Comparison of ENCODE assay signal across 8 cellular contexts in genomic region chr5:172770675-172771438, GRCh38. TPM values are rescaled to one million over a fixed set of nuclear protein-coding genes. Genes with fewer than 3 reads are reported as not detected.
DNase-seq lines count a peak whose midpoint lies in the region; TF ChIP-seq lines count a peak whose summit lies in the region.

A gene with protein sequence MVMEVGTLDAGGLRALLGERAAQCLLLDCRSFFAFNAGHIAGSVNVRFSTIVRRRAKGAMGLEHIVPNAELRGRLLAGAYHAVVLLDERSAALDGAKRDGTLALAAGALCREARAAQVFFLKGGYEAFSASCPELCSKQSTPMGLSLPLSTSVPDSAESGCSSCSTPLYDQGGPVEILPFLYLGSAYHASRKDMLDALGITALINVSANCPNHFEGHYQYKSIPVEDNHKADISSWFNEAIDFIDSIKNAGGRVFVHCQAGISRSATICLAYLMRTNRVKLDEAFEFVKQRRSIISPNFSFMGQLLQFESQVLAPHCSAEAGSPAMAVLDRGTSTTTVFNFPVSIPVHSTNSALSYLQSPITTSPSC (minus strand): TSS chr5:172771195. CDS start chr5:172770952, 243 bp downstream.

- H3K4me3 ChIP-seq in GM06990 (replicated peaks; ENCODE audit: low read depth, low read length) (peak within 1 kb of the TSS; percentile 76), SK-N-MC (peak within 1 kb of the TSS; percentile 97)

- peaks cover 11% of the 10 kb centered on the region for H3K36me3 Mint-ChIP-seq in activated naive CD4-positive, alpha-beta T cell treated with anti-CD3 and anti-CD28 coated beads, Interleukin-2, amount 50 U/mL, for 24 hours

- CTCF ChIA-PET in HEK293T (lab: Yijun Ruan, JAX), result interaction anchor here (0.6 to 6.3 kb wide), 11 partner anchors 11 to 177 kb away, joined by 3 to 50 read pairs (median 3); no protein-coding TSS in a partner anchor

- POLR2A ChIA-PET in HEK293T (lab: Yijun Ruan, JAX), result interaction anchor here (0.5 to 4.5 kb wide), 48 partner anchors 8 to 558 kb away, joined by 3 to 37 read pairs (median 4); partner anchors contain the start of gene STC2

- peak within 1 kb of the TSS; percentile 92 for H3K27ac ChIP-seq in SK-N-MC

- peak; percentile 94 for DNase-seq in GM06990 (ENCODE audit: extremely low read depth, insufficient read length)
- DNase-seq in HEK293T (ENCODE audit: extremely low spot score), result peak; percentile 99
- peak; percentile 97 for DNase-seq in NAMALWA (ENCODE audit: low spot score)
- DNase-seq in SK-N-MC (ENCODE audit: low read depth, low spot score), result no peak
- peak; percentile 97 for DNase-seq in germinal center (ENCODE audit: low spot score)
- DNase-seq in occipital lobe (lab: John Stamatoyannopoulos, UW), result peak; percentile 95
- DNase-seq in superior temporal gyrus (ENCODE audit: extremely low spot score), result peak; percentile 97

- peak within 1 kb of the TSS; percentile 97 for H3K27ac Mint-ChIP-seq in activated naive CD4-positive, alpha-beta T cell treated with anti-CD3 and anti-CD28 coated beads, Interleukin-2, amount 50 U/mL, for 24 hours

- peak within 1 kb of the TSS; percentile 95 for H3K9ac ChIP-seq in SK-N-MC (ENCODE audit: insufficient read length)

- no peaks in the 10 kb centered on the region for H3K9me3 Mint-ChIP-seq in activated naive CD4-positive, alpha-beta T cell treated with anti-CD3 and anti-CD28 coated beads, Interleukin-2, amount 50 U/mL, for 24 hours

- H3K4me3 Mint-ChIP-seq in activated naive CD4-positive, alpha-beta T cell treated with anti-CD3 and anti-CD28 coated beads, Interleukin-2, amount 50 U/mL, for 24 hours, result peak within 1 kb of the TSS; percentile 90

- no peaks in the 10 kb centered on the region for H3K9me3 ChIP-seq in SK-N-MC (ENCODE audit: low read depth, low read length)

- peak; percentile 28 for TF ChIP-seq CTCF in GM06990 (IDR thresholded peaks at IDR 0.05; ENCODE audit: insufficient read depth, low read length, poor library complexity, severe bottlenecking)

- H3K36me3 ChIP-seq in GM06990 (ENCODE audit: control insufficient read depth, insufficient read depth, low read length) (peaks cover 2% of the 10 kb centered on the region), SK-N-MC (ENCODE audit: insufficient read depth, low read length) (peaks cover 24% of the 10 kb centered on the region)

- peaks cover 70% of the 10 kb centered on the region for H3K4me1 Mint-ChIP-seq in activated naive CD4-positive, alpha-beta T cell treated with anti-CD3 and anti-CD28 coated beads, Interleukin-2, amount 50 U/mL, for 24 hours

- H3K27me3 ChIP-seq in GM06990 (replicated peaks; ENCODE audit: control insufficient read depth, insufficient read depth, low read length), result no peaks in the 10 kb centered on the region

- H3K27me3 Mint-ChIP-seq in activated naive CD4-positive, alpha-beta T cell treated with anti-CD3 and anti-CD28 coated beads, Interleukin-2, amount 50 U/mL, for 24 hours, result no peaks in the 10 kb centered on the region

TF ChIP-seq in HEK293T, 16 proteins besides CTCF, POLR2A, EP300 and RAD21:
- TF ChIP-seq HDGF (IDR thresholded peaks at IDR 0.05; ENCODE audit: borderline replicate concordance) (no peak), SUZ12 (IDR thresholded peaks at IDR 0.05) (no peak), ELF4 (IDR thresholded peaks at IDR 0.05) (peak; percentile 70; the same call in 1 of the 2 replicates), NFRKB (IDR thresholded peaks at IDR 0.05) (no peak), SP1 (IDR thresholded peaks at IDR 0.05) (no peak), FOXA1 (IDR thresholded peaks at IDR 0.05) (no peak), ZNF384 (IDR thresholded peaks at IDR 0.05) (no peak), BHLHE40 (IDR thresholded peaks at IDR 0.05; ENCODE audit: borderline replicate concordance) (no peak), FOXM1 (IDR thresholded peaks at IDR 0.05; ENCODE audit: borderline replicate concordance) (no peak), ARNT (IDR thresholded peaks at IDR 0.05) (0 out of 2 replicates have a peak, but pooled peaks have one; percentile 20), TARDBP (IDR thresholded peaks at IDR 0.05) (no peak), LEF1 (IDR thresholded peaks at IDR 0.05; ENCODE audit: borderline replicate concordance) (no peak), FOXK2 (IDR thresholded peaks at IDR 0.05) (no peak), CTBP1 (IDR thresholded peaks at IDR 0.05; ENCODE audit: borderline replicate concordance) (no peak), L3MBTL2 (conservative IDR thresholded peaks at IDR 0.05) (peak; percentile 77)
- TF ChIP-seq, protein P1, sequence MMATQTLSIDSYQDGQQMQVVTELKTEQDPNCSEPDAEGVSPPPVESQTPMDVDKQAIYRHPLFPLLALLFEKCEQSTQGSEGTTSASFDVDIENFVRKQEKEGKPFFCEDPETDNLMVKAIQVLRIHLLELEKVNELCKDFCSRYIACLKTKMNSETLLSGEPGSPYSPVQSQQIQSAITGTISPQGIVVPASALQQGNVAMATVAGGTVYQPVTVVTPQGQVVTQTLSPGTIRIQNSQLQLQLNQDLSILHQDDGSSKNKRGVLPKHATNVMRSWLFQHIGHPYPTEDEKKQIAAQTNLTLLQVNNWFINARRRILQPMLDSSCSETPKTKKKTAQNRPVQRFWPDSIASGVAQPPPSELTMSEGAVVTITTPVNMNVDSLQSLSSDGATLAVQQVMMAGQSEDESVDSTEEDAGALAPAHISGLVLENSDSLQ (IDR thresholded peaks at IDR 0.05), result no peak

RNA-seq across cellular contexts. Expression of the gene that starts here (rescaled TPM):
- total RNA-seq in occipital lobe, result 54.1 TPM
